In genomic region chr3:33166095-33166494, GRCh38 we compare ENCODE assay signal across 20 cellular contexts.
"Had no signal": no experiment of that assay in that cellular context is flagged by ENCODE, and none has a peak within 500 bp of the region (broad histone marks: within the 10 kb centered on the region; RNA-seq: fewer than 3 reads in every experiment).

No MANE protein-coding gene starts in this region.

- FAIRE-seq: RCC 7860 had no signal

- H3K27ac ChIP-seq: SJSA1, SK-N-MC had no signal

- H3K4me1 ChIP-seq: SJSA1 had no signal

- H3K9me3 ChIP-seq: MG63, SJSA1 had no signal

- DNase-seq: KBM-7, MG63, NCI-H1092 treated with DMSO at 0.1 percent for 48 hours, NCI-H1436, NCI-H187, NCI-H2029, NCI-H2081 treated with DMSO at 0.1 percent for 48 hours, NCI-H2171, NCI-H226, NCI-H446, NCI-H510A, NCI-H524 treated with DMSO at 0.1 percent for 48 hours, NCI-H69, NCI-H774, Right ventricle myocardium superior, RPMI8226, SIG-M5 had no signal

- H3K36me3 ChIP-seq: MG63, SJSA1 had no signal

- H3K4me3 ChIP-seq: MG63, SJSA1, SK-N-MC had no signal

- H3K27me3 ChIP-seq: MG63, SJSA1 had no signal
